Comparison of ENCODE assay signal across 7 cellular contexts in the genomic region with DNA sequence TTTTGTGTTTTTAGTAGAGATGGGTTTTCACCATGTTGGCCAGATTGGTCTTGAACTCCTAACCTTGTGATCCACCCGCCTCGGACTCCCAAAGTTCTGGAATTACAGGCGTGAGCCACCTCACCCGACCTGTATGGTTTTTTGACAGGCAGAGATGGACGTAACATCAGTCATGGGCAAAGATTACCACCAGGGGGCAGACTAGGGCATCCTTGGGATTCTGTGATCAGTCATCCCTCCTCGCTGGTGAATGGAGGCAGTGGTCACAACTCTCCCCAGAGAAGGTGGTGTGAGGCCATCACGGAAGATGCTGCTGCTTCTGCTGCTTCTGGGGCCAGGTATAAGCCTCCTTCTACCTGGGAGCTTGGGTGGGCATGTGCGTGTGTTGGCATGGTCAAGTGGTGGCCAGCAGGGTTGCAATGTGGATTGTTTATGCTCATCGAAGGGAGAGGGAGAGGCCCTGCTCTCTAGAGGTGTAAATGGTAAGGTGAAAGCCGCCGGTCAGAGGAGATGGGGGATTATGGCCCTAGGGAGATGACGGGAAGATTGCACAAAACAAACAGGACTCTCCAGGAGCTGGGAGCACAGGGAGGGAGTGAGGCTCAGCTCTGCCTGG.
DNase-seq lines count a peak whose midpoint lies in the region; ATAC-seq and TF ChIP-seq lines count a peak whose summit lies in the region.

No MANE protein-coding gene starts in this region.

- POLR2A ChIA-PET in activated CD4-positive, alpha-beta T cell treated with anti-CD3 and anti-CD28 coated beads for 36 hours (lab: Charles Lee) = no interaction called here

- peaks cover 5% of the 10 kb centered on the region for H3K4me1 Mint-ChIP-seq in activated CD4-positive, alpha-beta T cell treated with anti-CD3 and anti-CD28 coated beads for 36 hours
- H3K4me1 Mint-ChIP-seq in stimulated activated naive CD8-positive, alpha-beta T cell treated with anti-CD3 and anti-CD28 coated beads, Interleukin-15, Interleukin-2, amounts not matched to agents 100 ng/mL and 50 ng/mL, for 24 hours (ENCODE audit: low read depth) = peaks cover 4% of the 10 kb centered on the region

- peak; percentile 94 for ATAC-seq in GM21619 (IDR thresholded peaks at IDR 0.05; ENCODE audit: unreplicated experiment)
- ATAC-seq in activated CD4-positive, alpha-beta T cell treated with anti-CD3 and anti-CD28 coated beads for 36 hours = peak; percentile 93

- peak; percentile 4 for DNase-seq in GM12864 (ENCODE audit: low read depth)
- DNase-seq in M059J (ENCODE audit: low read depth) = peak; percentile 58
- DNase-seq in activated CD4-positive, alpha-beta T cell treated with anti-CD3 and anti-CD28 coated beads for 36 hours = peak; percentile 85
- peak; percentile 15 to 58 for DNase-seq in dermis microvascular lymphatic vessel endothelial cell (ENCODE audit: low read depth in 2 of 2)
- peak; percentile 64 for DNase-seq in mucosa of gallbladder (ENCODE audit: low spot score)

- H3K9me3 Mint-ChIP-seq in activated CD4-positive, alpha-beta T cell treated with anti-CD3 and anti-CD28 coated beads for 36 hours (ENCODE audit: low read depth) = no peaks in the 10 kb centered on the region
- no peaks in the 10 kb centered on the region for H3K9me3 Mint-ChIP-seq in stimulated activated naive CD8-positive, alpha-beta T cell treated with anti-CD3 and anti-CD28 coated beads, Interleukin-15, Interleukin-2, amounts not matched to agents 100 ng/mL and 50 ng/mL, for 24 hours

- H3K27me3 Mint-ChIP-seq in activated CD4-positive, alpha-beta T cell treated with anti-CD3 and anti-CD28 coated beads for 36 hours = no peaks in the 10 kb centered on the region
- no peaks in the 10 kb centered on the region for H3K27me3 Mint-ChIP-seq in stimulated activated naive CD8-positive, alpha-beta T cell treated with anti-CD3 and anti-CD28 coated beads, Interleukin-15, Interleukin-2, amounts not matched to agents 100 ng/mL and 50 ng/mL, for 24 hours

- peak overlapping the region; percentile 73 for H3K4me3 Mint-ChIP-seq in activated CD4-positive, alpha-beta T cell treated with anti-CD3 and anti-CD28 coated beads for 36 hours
- peak overlapping the region; percentile 74 for H3K4me3 Mint-ChIP-seq in stimulated activated naive CD8-positive, alpha-beta T cell treated with anti-CD3 and anti-CD28 coated beads, Interleukin-15, Interleukin-2, amounts not matched to agents 100 ng/mL and 50 ng/mL, for 24 hours

- H3K27ac Mint-ChIP-seq in activated CD4-positive, alpha-beta T cell treated with anti-CD3 and anti-CD28 coated beads for 36 hours = peak overlapping the region; percentile 90
- peak overlapping the region; percentile 55 for H3K27ac Mint-ChIP-seq in stimulated activated naive CD8-positive, alpha-beta T cell treated with anti-CD3 and anti-CD28 coated beads, Interleukin-15, Interleukin-2, amounts not matched to agents 100 ng/mL and 50 ng/mL, for 24 hours

- no peak overlapping the region for H3K4me3 ChIP-seq in GM12864 (ENCODE audit: low read depth, low read length)

- intact Hi-C loops in activated CD4-positive, alpha-beta T cell treated with anti-CD3 and anti-CD28 coated beads for 36 hours (cut with DNase I, micrococcal nuclease) = loop anchor here in 1 of 2 experiments (5.0 kb wide), 1 partner anchor 171 kb away; no protein-coding TSS in a partner anchor

- peak; percentile 79 for TF ChIP-seq CTCF in GM12864 (IDR thresholded peaks at IDR 0.05; ENCODE audit: low read depth, low read length, missing control alignments)

- CTCF ChIA-PET in activated CD4-positive, alpha-beta T cell treated with anti-CD3 and anti-CD28 coated beads for 36 hours (lab: Charles Lee) = interaction anchor here (1.0 to 3.0 kb wide), 7 partner anchors 9 to 379 kb away, joined by 3 to 12 read pairs (median 3); no protein-coding TSS in a partner anchor

- no peaks in the 10 kb centered on the region for H3K36me3 Mint-ChIP-seq in activated CD4-positive, alpha-beta T cell treated with anti-CD3 and anti-CD28 coated beads for 36 hours (ENCODE audit: low read depth)
- no peaks in the 10 kb centered on the region for H3K36me3 Mint-ChIP-seq in stimulated activated naive CD8-positive, alpha-beta T cell treated with anti-CD3 and anti-CD28 coated beads, Interleukin-15, Interleukin-2, amounts not matched to agents 100 ng/mL and 50 ng/mL, for 24 hours (ENCODE audit: low read depth)

Comparison
In these comparisons a context has a peak if more than half of its experiments do, and no peak if none do; other contexts are left out.
1. DNase-seq: peak in every context shown above with its lines; median percentile 85 in activated CD4-positive, alpha-beta T cell treated with anti-CD3 and anti-CD28 coated beads for 36 hours; 64 in mucosa of gallbladder; 58 in M059J; 36 in dermis microvascular lymphatic vessel endothelial cell; 4 in GM12864.